Comparison of ENCODE assay signal across 1 cellular context in the genomic region with DNA sequence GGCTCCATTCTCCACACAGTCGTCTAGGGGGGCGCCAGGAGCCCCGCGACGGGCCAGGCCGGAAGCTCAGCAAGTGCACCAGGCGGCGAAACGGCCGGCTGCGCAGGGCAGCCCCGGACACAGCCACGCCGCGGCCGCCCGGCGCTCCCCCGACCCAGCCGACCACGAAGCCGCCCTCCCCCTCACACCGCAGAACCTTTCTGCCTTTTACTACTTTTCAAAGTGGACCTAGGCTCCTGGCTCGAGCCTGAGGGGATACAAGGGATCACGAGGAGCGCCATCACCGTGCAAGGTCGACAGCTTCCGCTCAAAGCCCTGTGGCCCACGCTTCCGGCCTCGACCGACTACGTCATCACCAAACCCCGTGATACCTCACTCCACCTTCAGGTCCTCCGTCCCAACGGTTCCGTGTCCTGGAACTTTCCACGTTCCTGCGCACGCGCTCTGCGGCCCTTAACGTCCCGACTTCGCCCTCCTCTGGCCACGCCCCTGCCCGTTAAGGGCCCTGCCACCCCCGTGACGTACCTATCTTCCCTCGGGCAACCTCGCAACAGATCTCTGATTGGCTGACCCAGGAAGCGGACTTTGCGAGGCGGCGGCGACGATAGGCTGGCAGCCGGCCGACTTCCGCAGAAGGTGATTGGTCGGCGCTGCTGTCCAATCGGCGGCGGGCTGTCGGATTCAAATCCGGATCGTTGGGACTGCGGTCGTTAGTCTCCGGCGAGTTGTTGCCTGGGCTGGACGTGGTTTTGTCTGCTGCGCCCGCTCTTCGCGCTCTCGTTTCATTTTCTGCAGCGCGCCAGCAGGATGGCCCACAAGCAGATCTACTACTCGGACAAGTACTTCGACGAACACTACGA.
TF ChIP-seq lines count a peak whose summit lies in the region.

A gene (plus strand): TSS at position 710 of the 860 bp plus-strand sequence. CDS start 98 bp downstream, at position 808.

TF ChIP-seq in HepG2, 621 proteins besides CTCF, POLR2A, EP300 and RAD21 (continued from another document and continues in another):
- TF ChIP-seq MEF2D (CRISPR knock-in tag; IDR thresholded peaks at IDR 0.05) (peak; percentile 71; the same call in 1 of the 2 replicates), ZSCAN25 (CRISPR knock-in tag; IDR thresholded peaks at IDR 0.05) (0 out of 2 replicates have a peak, but pooled peaks have one; percentile 84), GATAD2A (CRISPR knock-in tag; IDR thresholded peaks at IDR 0.05) (peak; percentile 39; the same call in 1 of the 2 replicates), SMARCC2 (IDR thresholded peaks at IDR 0.05) (no peak), ZNF124 (CRISPR knock-in tag; IDR thresholded peaks at IDR 0.05) (peak; percentile 11; the same call in 1 of the 2 replicates), ELF3 (CRISPR knock-in tag; IDR thresholded peaks at IDR 0.05) (peak; percentile 82), GFI1 (CRISPR knock-in tag; IDR thresholded peaks at IDR 0.05; ENCODE audit: borderline replicate concordance) (no peak), ZNF292 (CRISPR knock-in tag; IDR thresholded peaks at IDR 0.05; ENCODE audit: borderline replicate concordance, low read depth) (no peak), U2AF1 (optimal IDR thresholded peaks at IDR 0.05; ENCODE audit: low read depth, low read length) (peak; percentile 47), HNRNPL (IDR thresholded peaks at IDR 0.05; ENCODE audit: low read depth, low read length) (peak; percentile 77; the same call in 1 of the 2 replicates), HES4 (CRISPR knock-in tag; IDR thresholded peaks at IDR 0.05; ENCODE audit: borderline replicate concordance) (peak; percentile 33; the same call in 1 of the 2 replicates), SP4 (CRISPR knock-in tag; IDR thresholded peaks at IDR 0.05) (peak; percentile 77), ZNF225 (CRISPR knock-in tag; IDR thresholded peaks at IDR 0.05) (no peak), STAT5B (CRISPR knock-in tag; IDR thresholded peaks at IDR 0.05) (no peak), ZSCAN29 (CRISPR knock-in tag; conservative IDR thresholded peaks at IDR 0.05) (peak; percentile 58; the same call in 1 of the 2 replicates), ZNF776 (CRISPR knock-in tag; IDR thresholded peaks at IDR 0.05) (peak; percentile 40; the same call in 1 of the 2 replicates), NFIB (CRISPR knock-in tag; IDR thresholded peaks at IDR 0.05; ENCODE audit: borderline replicate concordance) (no peak), ZMYM4 (CRISPR knock-in tag; IDR thresholded peaks at IDR 0.05) (peak; percentile 96), SAP130 (CRISPR knock-in tag; IDR thresholded peaks at IDR 0.05; ENCODE audit: low read depth) (peak; percentile 96), ZFAT (CRISPR knock-in tag; conservative IDR thresholded peaks at IDR 0.05) (no peak), RFX5 (IDR thresholded peaks at IDR 0.05; ENCODE audit: low read depth, low read length) (peak; percentile 99), NR2C2 (CRISPR knock-in tag; IDR thresholded peaks at IDR 0.05; ENCODE audit: borderline replicate concordance) (peak; percentile 73), ZSCAN31 (CRISPR knock-in tag; IDR thresholded peaks at IDR 0.05; ENCODE audit: low read depth) (peak; percentile 22; the same call in 1 of the 2 replicates), ZNF354B (CRISPR knock-in tag; IDR thresholded peaks at IDR 0.05) (peak; percentile 39; the same call in 1 of the 2 replicates), DNMT3B (CRISPR knock-in tag; conservative IDR thresholded peaks at IDR 0.05) (no peak), ETV6 (CRISPR knock-in tag; conservative IDR thresholded peaks at IDR 0.05) (no peak; the same call in 1 of the 2 replicates), SIN3A (IDR thresholded peaks at IDR 0.05; ENCODE audit: borderline replicate concordance, low read depth, low read length) (peak; percentile 100), ZNF547 (CRISPR knock-in tag; IDR thresholded peaks at IDR 0.05) (peak; percentile 93), HMG20A (CRISPR knock-in tag; IDR thresholded peaks at IDR 0.05; ENCODE audit: borderline replicate concordance) (no peak), MXD4 (CRISPR knock-in tag; IDR thresholded peaks at IDR 0.05) (0 out of 2 replicates have a peak, but pooled peaks have one; percentile 68), ZNF891 (CRISPR knock-in tag; IDR thresholded peaks at IDR 0.05) (0 out of 2 replicates have a peak, but pooled peaks have one; percentile 32), ZNF331 (CRISPR knock-in tag; IDR thresholded peaks at IDR 0.05) (peak; percentile 15; the same call in 1 of the 2 replicates), GZF1 (CRISPR knock-in tag; IDR thresholded peaks at IDR 0.05) (no peak), ATF1 (CRISPR knock-in tag; IDR thresholded peaks at IDR 0.05) (peak; percentile 91), ZNF777 (CRISPR knock-in tag; IDR thresholded peaks at IDR 0.05) (peak; percentile 89), ZNF44 (CRISPR knock-in tag; IDR thresholded peaks at IDR 0.05) (peak; percentile 93; the same call in 1 of the 2 replicates), ZSCAN21 (CRISPR knock-in tag; IDR thresholded peaks at IDR 0.05; ENCODE audit: borderline replicate concordance) (peak; percentile 87)
- TF ChIP-seq, protein P1, sequence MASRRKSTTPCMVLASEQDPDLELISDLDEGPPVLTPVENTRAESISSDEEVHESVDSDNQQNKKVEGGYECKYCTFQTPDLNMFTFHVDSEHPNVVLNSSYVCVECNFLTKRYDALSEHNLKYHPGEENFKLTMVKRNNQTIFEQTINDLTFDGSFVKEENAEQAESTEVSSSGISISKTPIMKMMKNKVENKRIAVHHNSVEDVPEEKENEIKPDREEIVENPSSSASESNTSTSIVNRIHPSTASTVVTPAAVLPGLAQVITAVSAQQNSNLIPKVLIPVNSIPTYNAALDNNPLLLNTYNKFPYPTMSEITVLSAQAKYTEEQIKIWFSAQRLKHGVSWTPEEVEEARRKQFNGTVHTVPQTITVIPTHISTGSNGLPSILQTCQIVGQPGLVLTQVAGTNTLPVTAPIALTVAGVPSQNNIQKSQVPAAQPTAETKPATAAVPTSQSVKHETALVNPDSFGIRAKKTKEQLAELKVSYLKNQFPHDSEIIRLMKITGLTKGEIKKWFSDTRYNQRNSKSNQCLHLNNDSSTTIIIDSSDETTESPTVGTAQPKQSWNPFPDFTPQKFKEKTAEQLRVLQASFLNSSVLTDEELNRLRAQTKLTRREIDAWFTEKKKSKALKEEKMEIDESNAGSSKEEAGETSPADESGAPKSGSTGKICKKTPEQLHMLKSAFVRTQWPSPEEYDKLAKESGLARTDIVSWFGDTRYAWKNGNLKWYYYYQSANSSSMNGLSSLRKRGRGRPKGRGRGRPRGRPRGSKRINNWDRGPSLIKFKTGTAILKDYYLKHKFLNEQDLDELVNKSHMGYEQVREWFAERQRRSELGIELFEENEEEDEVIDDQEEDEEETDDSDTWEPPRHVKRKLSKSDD (CRISPR knock-in tag; IDR thresholded peaks at IDR 0.05; ENCODE audit: low read depth): peak; percentile 96
- TF ChIP-seq, protein P2, sequence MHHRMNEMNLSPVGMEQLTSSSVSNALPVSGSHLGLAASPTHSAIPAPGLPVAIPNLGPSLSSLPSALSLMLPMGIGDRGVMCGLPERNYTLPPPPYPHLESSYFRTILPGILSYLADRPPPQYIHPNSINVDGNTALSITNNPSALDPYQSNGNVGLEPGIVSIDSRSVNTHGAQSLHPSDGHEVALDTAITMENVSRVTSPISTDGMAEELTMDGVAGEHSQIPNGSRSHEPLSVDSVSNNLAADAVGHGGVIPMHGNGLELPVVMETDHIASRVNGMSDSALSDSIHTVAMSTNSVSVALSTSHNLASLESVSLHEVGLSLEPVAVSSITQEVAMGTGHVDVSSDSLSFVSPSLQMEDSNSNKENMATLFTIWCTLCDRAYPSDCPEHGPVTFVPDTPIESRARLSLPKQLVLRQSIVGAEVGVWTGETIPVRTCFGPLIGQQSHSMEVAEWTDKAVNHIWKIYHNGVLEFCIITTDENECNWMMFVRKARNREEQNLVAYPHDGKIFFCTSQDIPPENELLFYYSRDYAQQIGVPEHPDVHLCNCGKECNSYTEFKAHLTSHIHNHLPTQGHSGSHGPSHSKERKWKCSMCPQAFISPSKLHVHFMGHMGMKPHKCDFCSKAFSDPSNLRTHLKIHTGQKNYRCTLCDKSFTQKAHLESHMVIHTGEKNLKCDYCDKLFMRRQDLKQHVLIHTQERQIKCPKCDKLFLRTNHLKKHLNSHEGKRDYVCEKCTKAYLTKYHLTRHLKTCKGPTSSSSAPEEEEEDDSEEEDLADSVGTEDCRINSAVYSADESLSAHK (CRISPR knock-in tag; IDR thresholded peaks at IDR 0.05; ENCODE audit: borderline replicate concordance): no peak
- TF ChIP-seq, protein P3, sequence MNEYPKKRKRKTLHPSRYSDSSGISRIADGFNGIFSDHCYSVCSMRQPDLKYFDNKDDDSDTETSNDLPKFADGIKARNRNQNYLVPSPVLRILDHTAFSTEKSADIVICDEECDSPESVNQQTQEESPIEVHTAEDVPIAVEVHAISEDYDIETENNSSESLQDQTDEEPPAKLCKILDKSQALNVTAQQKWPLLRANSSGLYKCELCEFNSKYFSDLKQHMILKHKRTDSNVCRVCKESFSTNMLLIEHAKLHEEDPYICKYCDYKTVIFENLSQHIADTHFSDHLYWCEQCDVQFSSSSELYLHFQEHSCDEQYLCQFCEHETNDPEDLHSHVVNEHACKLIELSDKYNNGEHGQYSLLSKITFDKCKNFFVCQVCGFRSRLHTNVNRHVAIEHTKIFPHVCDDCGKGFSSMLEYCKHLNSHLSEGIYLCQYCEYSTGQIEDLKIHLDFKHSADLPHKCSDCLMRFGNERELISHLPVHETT (CRISPR knock-in tag; conservative IDR thresholded peaks at IDR 0.05): peak; percentile 56; the same call in 1 of the 2 replicates
- TF ChIP-seq, protein P4, sequence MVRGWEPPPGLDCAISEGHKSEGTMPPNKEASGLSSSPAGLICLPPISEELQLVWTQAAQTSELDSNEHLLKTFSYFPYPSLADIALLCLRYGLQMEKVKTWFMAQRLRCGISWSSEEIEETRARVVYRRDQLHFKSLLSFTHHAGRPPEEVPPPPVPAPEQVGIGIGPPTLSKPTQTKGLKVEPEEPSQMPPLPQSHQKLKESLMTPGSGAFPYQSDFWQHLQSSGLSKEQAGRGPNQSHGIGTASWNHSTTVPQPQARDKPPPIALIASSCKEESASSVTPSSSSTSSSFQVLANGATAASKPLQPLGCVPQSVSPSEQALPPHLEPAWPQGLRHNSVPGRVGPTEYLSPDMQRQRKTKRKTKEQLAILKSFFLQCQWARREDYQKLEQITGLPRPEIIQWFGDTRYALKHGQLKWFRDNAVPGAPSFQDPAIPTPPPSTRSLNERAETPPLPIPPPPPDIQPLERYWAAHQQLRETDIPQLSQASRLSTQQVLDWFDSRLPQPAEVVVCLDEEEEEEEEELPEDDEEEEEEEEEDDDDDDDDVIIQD (CRISPR knock-in tag; IDR thresholded peaks at IDR 0.05; ENCODE audit: low read depth): peak; percentile 51; the same call in 1 of the 2 replicates
- TF ChIP-seq, protein P5, sequence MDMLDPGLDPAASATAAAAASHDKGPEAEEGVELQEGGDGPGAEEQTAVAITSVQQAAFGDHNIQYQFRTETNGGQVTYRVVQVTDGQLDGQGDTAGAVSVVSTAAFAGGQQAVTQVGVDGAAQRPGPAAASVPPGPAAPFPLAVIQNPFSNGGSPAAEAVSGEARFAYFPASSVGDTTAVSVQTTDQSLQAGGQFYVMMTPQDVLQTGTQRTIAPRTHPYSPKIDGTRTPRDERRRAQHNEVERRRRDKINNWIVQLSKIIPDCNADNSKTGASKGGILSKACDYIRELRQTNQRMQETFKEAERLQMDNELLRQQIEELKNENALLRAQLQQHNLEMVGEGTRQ (IDR thresholded peaks at IDR 0.05; ENCODE audit: low read depth, low read length): peak; percentile 63; the same call in 1 of the 2 replicates
- TF ChIP-seq, protein P5 (CRISPR knock-in tag; IDR thresholded peaks at IDR 0.05; ENCODE audit: borderline replicate concordance): peak; percentile 73
- TF ChIP-seq, protein P6, sequence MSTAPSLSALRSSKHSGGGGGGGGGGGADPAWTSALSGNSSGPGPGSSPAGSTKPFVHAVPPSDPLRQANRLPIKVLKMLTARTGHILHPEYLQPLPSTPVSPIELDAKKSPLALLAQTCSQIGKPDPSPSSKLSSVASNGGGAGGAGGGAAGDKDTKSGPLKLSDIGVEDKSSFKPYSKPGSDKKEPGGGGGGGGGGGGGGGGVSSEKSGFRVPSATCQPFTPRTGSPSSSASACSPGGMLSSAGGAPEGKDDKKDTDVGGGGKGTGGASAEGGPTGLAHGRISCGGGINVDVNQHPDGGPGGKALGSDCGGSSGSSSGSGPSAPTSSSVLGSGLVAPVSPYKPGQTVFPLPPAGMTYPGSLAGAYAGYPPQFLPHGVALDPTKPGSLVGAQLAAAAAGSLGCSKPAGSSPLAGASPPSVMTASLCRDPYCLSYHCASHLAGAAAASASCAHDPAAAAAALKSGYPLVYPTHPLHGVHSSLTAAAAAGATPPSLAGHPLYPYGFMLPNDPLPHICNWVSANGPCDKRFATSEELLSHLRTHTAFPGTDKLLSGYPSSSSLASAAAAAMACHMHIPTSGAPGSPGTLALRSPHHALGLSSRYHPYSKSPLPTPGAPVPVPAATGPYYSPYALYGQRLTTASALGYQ (CRISPR knock-in tag; IDR thresholded peaks at IDR 0.05): 0 out of 2 replicates have a peak, but pooled peaks have one; percentile 42
- TF ChIP-seq, protein P7, sequence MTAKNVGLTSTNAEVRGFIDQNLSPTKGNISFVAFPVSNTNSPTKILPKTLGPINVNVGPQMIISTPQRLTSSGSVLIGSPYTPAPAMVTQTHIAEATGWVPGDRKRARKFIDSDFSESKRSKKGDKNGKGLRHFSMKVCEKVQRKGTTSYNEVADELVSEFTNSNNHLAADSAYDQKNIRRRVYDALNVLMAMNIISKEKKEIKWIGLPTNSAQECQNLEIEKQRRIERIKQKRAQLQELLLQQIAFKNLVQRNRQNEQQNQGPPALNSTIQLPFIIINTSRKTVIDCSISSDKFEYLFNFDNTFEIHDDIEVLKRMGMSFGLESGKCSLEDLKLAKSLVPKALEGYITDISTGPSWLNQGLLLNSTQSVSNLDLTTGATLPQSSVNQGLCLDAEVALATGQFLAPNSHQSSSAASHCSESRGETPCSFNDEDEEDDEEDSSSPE (CRISPR knock-in tag; IDR thresholded peaks at IDR 0.05): peak; percentile 78
